Comparison of ENCODE assay signal across 27 cellular contexts in genomic region chr2:211860224-211860623, GRCh38.
A peak's percentile ranks its signal among the peaks of the same experiment; 100 is the strongest.
DNase-seq lines count a peak whose midpoint lies in the region; ATAC-seq, FAIRE-seq and TF ChIP-seq lines count a peak whose summit lies in the region.
"Had no signal": no experiment of that assay in that cellular context is flagged by ENCODE, and none has a peak within 500 bp of the region (broad histone marks: within the 10 kb centered on the region; RNA-seq: fewer than 3 reads in every experiment).

No MANE protein-coding gene starts in this region.

- H3K4me3 ChIP-seq in ACC112 (ENCODE audit: low read depth, low read length) (no peak overlapping the region), HEK293 (ENCODE audit: low read depth, low read length) (no peak overlapping the region)
- H3K4me3 ChIP-seq: BLaER1 treated with 17β-estradiol and CSF1 and Interleukin-3, amounts not matched to agents 10 nM and 100 nM; esophagus muscularis mucosa; thyroid gland; uterus had no signal

- peak; percentile 14 for DNase-seq in NCI-H146 treated with DMSO at 0.1 percent for 48 hours (lab: John Stamatoyannopoulos, UW; ENCODE audit: unreplicated experiment)
- no peak for DNase-seq in kidney glomerular epithelial cell (lab: John Stamatoyannopoulos, UW)
- DNase-seq in GM19239 (ENCODE audit: insufficient read length, low spot score) = no peak
- DNase-seq: activated CD4-positive, alpha-beta T cell treated with anti-CD3 and anti-CD28 coated beads for 36 hours; activated CD8-positive, alpha-beta memory T cell treated with anti-CD3 and anti-CD28 coated beads, Interleukin-2, amount 50 U/mL, for 48 hours; activated CD8-positive, alpha-beta T cell treated with anti-CD3 and anti-CD28 coated beads for 36 hours; activated naive CD4-positive, alpha-beta T cell treated with anti-CD3 and anti-CD28 coated beads for 36 hours; GOT3; midbrain; naive B cell; NCI-H2171 treated with DMSO at 0.1 percent for 48 hours; NCI-H524 treated with DMSO at 0.1 percent for 48 hours; SIG-M5; stimulated activated CD4-positive, alpha-beta T cell treated with anti-CD3 and anti-CD28 coated beads, Interleukin-12 subunit alpha, Interleukin-12 subunit beta, amount 100 ng/mL, for 4 hours; stimulated activated CD4-positive, alpha-beta T cell treated with anti-CD3 and anti-CD28 coated beads, Interleukin-2, amount 100 ng/mL, for 48 hours; SW 1271; thyroid gland; uterus had no signal

- no peak for TF ChIP-seq CTCF in HEK293 (tag by site-specific recombination; IDR thresholded peaks at IDR 0.05)

- H2AFZ ChIP-seq in ACC112 (ENCODE audit: low read length, unreplicated experiment) = peak overlapping the region; percentile 15

- FAIRE-seq in endometrium (lab: Jason Lieb, UNC) (peak; percentile 89), GM19239 (lab: Jason Lieb, UNC) (no peak)
- FAIRE-seq: keratinocyte had no signal

- no peaks in the 10 kb centered on the region for H3K79me2 ChIP-seq in ACC112 (ENCODE audit: control insufficient read depth, insufficient read depth, low read length, unreplicated experiment)

- H3K4me1 ChIP-seq in ACC112 (ENCODE audit: control insufficient read depth, insufficient read depth, low read length, unreplicated experiment) (no peaks in the 10 kb centered on the region), HEK293 (ENCODE audit: control insufficient read depth, insufficient read depth, low read length) (peaks cover 9% of the 10 kb centered on the region)
- H3K4me1 ChIP-seq: BLaER1 treated with 17β-estradiol and CSF1 and Interleukin-3, amounts not matched to agents 10 nM and 100 nM; esophagus muscularis mucosa; thyroid gland; uterus had no signal

- POLR2A ChIA-PET in HEK293 (lab: Yijun Ruan, JAX) = no interaction called here

- H3K27ac ChIP-seq in ACC112 (ENCODE audit: low read depth, low read length) = no peak overlapping the region
- H3K27ac ChIP-seq in HEK293 (ENCODE audit: extremely low read depth, low read depth, low read length) = no peak overlapping the region
- H3K27ac ChIP-seq: BLaER1 treated with 17β-estradiol and CSF1 and Interleukin-3, amounts not matched to agents 10 nM and 100 nM; esophagus muscularis mucosa; neutrophil; thyroid gland; uterus had no signal

- H3K27me3 ChIP-seq in ACC112 (ENCODE audit: insufficient read depth, low read length) = no peaks in the 10 kb centered on the region
- H3K27me3 ChIP-seq: BLaER1 treated with 17β-estradiol and CSF1 and Interleukin-3, amounts not matched to agents 10 nM and 100 nM; esophagus muscularis mucosa; neutrophil; thyroid gland; uterus had no signal

- ATAC-seq in GM21528 (IDR thresholded peaks at IDR 0.05; ENCODE audit: low FRiP score, unreplicated experiment) = no peak
- ATAC-seq: activated CD4-positive, alpha-beta T cell treated with anti-CD3 and anti-CD28 coated beads for 36 hours; activated CD8-positive, alpha-beta T cell treated with anti-CD3 and anti-CD28 coated beads for 36 hours; sciatic nerve had no signal

- H3K9me3 ChIP-seq in HEK293 (ENCODE audit: control insufficient read depth, insufficient read depth, low read depth, low read length) = no peaks in the 10 kb centered on the region
- H3K9me3 ChIP-seq: esophagus muscularis mucosa, neutrophil, thyroid gland, uterus had no signal

- H3K36me3 ChIP-seq in ACC112 (ENCODE audit: insufficient read depth, low read length) (no peaks in the 10 kb centered on the region), HEK293 (ENCODE audit: control insufficient read depth in 2 of 2, insufficient read depth in 1 of 2, low read length in 2 of 2) (no peaks in the 10 kb centered on the region)
- H3K36me3 ChIP-seq: BLaER1 treated with 17β-estradiol and CSF1 and Interleukin-3, amounts not matched to agents 10 nM and 100 nM; esophagus muscularis mucosa; neutrophil; thyroid gland; uterus had no signal

- CTCF ChIA-PET in HEK293 (lab: Yijun Ruan, JAX) = no interaction called here

TF ChIP-seq in HEK293, 187 proteins besides CTCF, POLR2A, EP300 and RAD21 (continues in another document):
- TF ChIP-seq ZNF76 (tag by site-specific recombination; IDR thresholded peaks at IDR 0.05; ENCODE audit: borderline replicate concordance, low read depth) (peak; percentile 46; the same call in 1 of the 2 replicates), ZBTB8A (tag by site-specific recombination; IDR thresholded peaks at IDR 0.05) (no peak), PATZ1 (tag by site-specific recombination; IDR thresholded peaks at IDR 0.05) (no peak), SP7 (tag by site-specific recombination; IDR thresholded peaks at IDR 0.05) (peak; percentile 91), YY1 (tag by site-specific recombination; IDR thresholded peaks at IDR 0.05) (no peak), ZBTB44 (tag by site-specific recombination; IDR thresholded peaks at IDR 0.05) (no peak), ZNF707 (tag by site-specific recombination; IDR thresholded peaks at IDR 0.05) (no peak), ZNF394 (tag by site-specific recombination; IDR thresholded peaks at IDR 0.05; ENCODE audit: borderline replicate concordance) (peak; percentile 67; the same call in 1 of the 2 replicates), SALL2 (tag by site-specific recombination; IDR thresholded peaks at IDR 0.05; ENCODE audit: borderline replicate concordance) (no peak), ZNF48 (tag by site-specific recombination; IDR thresholded peaks at IDR 0.05) (no peak), ZNF692 (tag by site-specific recombination; IDR thresholded peaks at IDR 0.05) (peak; percentile 86), ZNF624 (tag by site-specific recombination; IDR thresholded peaks at IDR 0.05) (no peak), AEBP2 (tag by site-specific recombination; IDR thresholded peaks at IDR 0.05; ENCODE audit: borderline replicate concordance) (no peak), ZNF629 (tag by site-specific recombination; IDR thresholded peaks at IDR 0.05) (peak; percentile 72), ZNF248 (tag by site-specific recombination; IDR thresholded peaks at IDR 0.05) (no peak), GFI1B (tag by site-specific recombination; IDR thresholded peaks at IDR 0.05) (peak; percentile 84), ZNF292 (tag by site-specific recombination; IDR thresholded peaks at IDR 0.05; ENCODE audit: borderline replicate concordance, low read depth) (no peak), REPIN1 (tag by site-specific recombination; IDR thresholded peaks at IDR 0.05; ENCODE audit: low read depth) (no peak), BCL11A (tag by site-specific recombination; IDR thresholded peaks at IDR 0.05; ENCODE audit: low read depth) (peak; percentile 72; the same call in 1 of the 2 replicates)
